Comparison of ENCODE assay signal across 22 cellular contexts in the genomic region with DNA sequence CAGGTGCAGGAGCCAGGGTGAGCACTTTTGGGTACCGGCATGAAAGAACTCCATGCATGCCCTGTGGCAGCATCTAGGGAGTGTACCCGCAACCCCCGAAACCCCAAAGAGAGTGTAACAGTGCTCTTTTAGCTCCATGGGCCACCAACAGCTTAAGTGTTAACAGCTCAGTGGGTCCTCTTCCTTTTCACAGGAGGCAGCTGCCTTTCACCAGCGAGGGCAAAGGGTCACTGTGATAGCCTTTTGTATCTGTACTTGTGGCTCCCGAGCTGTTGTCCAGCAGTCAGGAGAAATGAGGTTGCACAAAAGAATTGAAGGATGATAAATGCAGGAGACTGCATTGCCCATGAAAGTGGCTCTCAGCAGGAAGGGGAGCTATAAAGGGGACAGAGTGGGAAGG.
DNase-seq lines count a peak whose midpoint lies in the region; ATAC-seq, FAIRE-seq and TF ChIP-seq lines count a peak whose summit lies in the region.
"Had no signal": no experiment of that assay in that cellular context is flagged by ENCODE, and none has a peak within 500 bp of the region (broad histone marks: within the 10 kb centered on the region; RNA-seq: fewer than 3 reads in every experiment).

No MANE protein-coding gene starts in this region.

- no peak for TF ChIP-seq CTCF in WTC11 (IDR thresholded peaks at IDR 0.05)
- no peak for TF ChIP-seq CTCF in H1 (IDR thresholded peaks at IDR 0.05; ENCODE audit: control extremely low read depth in 1 of 3, insufficient read depth in 1 of 3, low read depth in 1 of 3, low read length in 3 of 3)
- no peak for TF ChIP-seq CTCF in neural progenitor cell (IDR thresholded peaks at IDR 0.05)

- no peak for FAIRE-seq in H1 (lab: Jason Lieb, UNC)
- FAIRE-seq: A204.1, G401.6 had no signal

- H2BK5ac ChIP-seq in H1 (ENCODE audit: low read depth, low read length): no peak overlapping the region

- intact Hi-C loops in aorta (cut with DNase I): no loop called here

- H3K9me3 Mint-ChIP-seq in WTC11: peaks cover 12% of the 10 kb centered on the region
- peaks cover 2% of the 10 kb centered on the region for H3K9me3 Mint-ChIP-seq in neural progenitor cell
- no peaks in the 10 kb centered on the region for H3K9me3 Mint-ChIP-seq in activated T-cell treated with anti-CD3 and anti-CD28 coated beads, Interleukin-2, amount 50 U/mL, for 4 hours
- H3K9me3 Mint-ChIP-seq: CD8-positive, alpha-beta T cell had no signal

- no peak for TF ChIP-seq POLR2A in H1 (IDR thresholded peaks at IDR 0.05; ENCODE audit: control extremely low read depth in 1 of 2, low read depth in 2 of 2, low read length in 2 of 2)

- H4K20me1 ChIP-seq in H1 (replicated peaks in 1 of 2; ENCODE audit: control insufficient read depth in 1 of 2, insufficient read depth in 2 of 2, low read length in 2 of 2): no peaks in the 10 kb centered on the region
- no peaks in the 10 kb centered on the region for H4K20me1 ChIP-seq in neural progenitor cell (ENCODE audit: low read depth)
- H4K20me1 ChIP-seq: BLaER1 had no signal

- H3K4me1 Mint-ChIP-seq in WTC11: peaks cover 24% of the 10 kb centered on the region
- peaks cover 10% of the 10 kb centered on the region for H3K4me1 Mint-ChIP-seq in neural progenitor cell
- H3K4me1 Mint-ChIP-seq in activated T-cell treated with anti-CD3 and anti-CD28 coated beads, Interleukin-2, amount 50 U/mL, for 4 hours (ENCODE audit: low read depth): no peaks in the 10 kb centered on the region
- H3K4me1 Mint-ChIP-seq: B cell; CD4-positive, CD25-positive, alpha-beta regulatory T cell had no signal

- no peaks in the 10 kb centered on the region for H3K79me1 ChIP-seq in H1 (ENCODE audit: low read depth, low read length)

- no peak overlapping the region for H3K9ac ChIP-seq in HUES48 (ENCODE audit: low read depth, low read length)
- H3K9ac ChIP-seq in H1 (replicated peaks in 1 of 4; ENCODE audit: extremely low read depth in 1 of 4, low read depth in 3 of 4, low read length in 3 of 4): no peak overlapping the region
- H3K9ac ChIP-seq in neural progenitor cell: no peak overlapping the region
- H3K9ac ChIP-seq: BLaER1 had no signal

- H3K14ac ChIP-seq in H1 (ENCODE audit: insufficient read length): no peak overlapping the region

- H3F3A ChIP-seq in neural progenitor cell (ENCODE audit: low read depth): peaks cover 10% of the 10 kb centered on the region

- WGBS in H1 (ENCODE audit: extremely low coverage in 1 of 2, insufficient coverage in 1 of 2, insufficient read length in 1 of 2, insufficient replicate concordance in 2 of 2, low coverage in 1 of 2, low lambda C conversion rate in 2 of 2, missing lambda C conversion rate in 1 of 2), 2 experiments: 86% methylated on average over 5 of the region's 5 CpGs; no CpG with 5 or more reads in 1 of the 2 experiments
- 90 to 93% methylated on average over 5 of the region's 5 CpGs for WGBS in aorta, 2 donors

- H4K91ac ChIP-seq in H1 (replicated peaks; ENCODE audit: insufficient read length, low read length): no peak overlapping the region

- H2BK12ac ChIP-seq in H1 (ENCODE audit: low read depth, low read length): 0 out of 2 replicates have a peak overlapping the region, but pooled peaks have one; percentile 4

- H3K27me3 ChIP-seq in HUES48 (ENCODE audit: control insufficient read depth, insufficient read depth, low read length): no peaks in the 10 kb centered on the region
- H3K27me3 ChIP-seq in H1 (replicated peaks in 1 of 4; ENCODE audit: control insufficient read depth in 3 of 4, extremely low read depth in 1 of 4, insufficient read depth in 3 of 4, low read length in 3 of 4): no peaks in the 10 kb centered on the region
- no peaks in the 10 kb centered on the region for H3K27me3 ChIP-seq in neural progenitor cell
- peaks cover 0 to 2% of the 10 kb centered on the region in 2 donors for H3K27me3 ChIP-seq in aorta (ENCODE audit: control insufficient read depth in 1 of 2, insufficient read depth in 2 of 2, low read length in 1 of 2)
- H3K27me3 ChIP-seq: BLaER1 had no signal

- H3K4me1 ChIP-seq in HUES48 (ENCODE audit: control insufficient read depth, insufficient read depth, low read length) (peaks cover 10% of the 10 kb centered on the region), H1 (replicated peaks in 1 of 4; ENCODE audit: control insufficient read depth in 3 of 4, insufficient read depth in 4 of 4, low read length in 3 of 4) (peaks cover 0 to 3% (median under 1%) of the 10 kb centered on the region in 4 experiments; a peak in 4 of 7 replicates), neural progenitor cell (peaks cover 10% of the 10 kb centered on the region), aorta (ENCODE audit: control insufficient read depth in 1 of 2, insufficient read depth in 2 of 2, low read length in 2 of 2) (no peaks in the 10 kb centered on the region)
- H3K4me1 ChIP-seq: BLaER1, Caco-2 had no signal

- POLR2A ChIA-PET in WTC11 (lab: Charles Lee) (no interaction called here), H1 (lab: Charles Lee; ENCODE audit: partially characterized antibody) (no interaction called here)

- H3K9me3 ChIP-seq in HUES48 (ENCODE audit: control insufficient read depth, insufficient read depth, low read length): no peaks in the 10 kb centered on the region
- no peaks in the 10 kb centered on the region for H3K9me3 ChIP-seq in H1 (ENCODE audit: insufficient read depth in 2 of 2, low read depth in 1 of 2, low read length in 1 of 2)
- H3K9me3 ChIP-seq in neural progenitor cell (ENCODE audit: low read depth): no peaks in the 10 kb centered on the region
- H3K9me3 ChIP-seq in aorta (ENCODE audit: control insufficient read depth, low read length): no peaks in the 10 kb centered on the region
- H3K9me3 ChIP-seq: BLaER1, Caco-2 had no signal

- ATAC-seq in WTC11 (peak; percentile 67), aorta (ENCODE audit: low FRiP score) (no peak)
- ATAC-seq in activated T-cell treated with anti-CD3 and anti-CD28 coated beads, Interleukin-2, amount 50 U/mL, for 4 hours: no peak
- ATAC-seq: CD8-positive, alpha-beta T cell had no signal

- H3K27ac ChIP-seq in HUES48 (ENCODE audit: low read depth, low read length) (peak overlapping the region; percentile 15), H1 (ENCODE audit: low read depth, low read length) (no peak overlapping the region), neural progenitor cell (no peak overlapping the region), aorta (ENCODE audit: low read depth in 1 of 2, low read length in 2 of 2) (no peak overlapping the region)
- H3K27ac ChIP-seq: 22Rv1, BLaER1, C4-2B had no signal

- H2AFZ ChIP-seq in H1 (ENCODE audit: low read length): peak overlapping the region; percentile 31; the same call in 1 of the 2 replicates
- H2AFZ ChIP-seq in neural progenitor cell (replicated peaks): no peak overlapping the region

- no peaks in the 10 kb centered on the region for H3K23me2 ChIP-seq in H1 (ENCODE audit: low read depth, low read length)

- no peak overlapping the region for H2BK120ac ChIP-seq in H1 (replicated peaks; ENCODE audit: low read depth, low read length)

- H3K27me3 Mint-ChIP-seq in WTC11 (ENCODE audit: low read depth): no peaks in the 10 kb centered on the region
- no peaks in the 10 kb centered on the region for H3K27me3 Mint-ChIP-seq in neural progenitor cell (ENCODE audit: insufficient read depth, low read depth)
- no peaks in the 10 kb centered on the region for H3K27me3 Mint-ChIP-seq in activated T-cell treated with anti-CD3 and anti-CD28 coated beads, Interleukin-2, amount 50 U/mL, for 4 hours (ENCODE audit: low read depth)
- H3K27me3 Mint-ChIP-seq: B cell; CD4-positive, CD25-positive, alpha-beta regulatory T cell had no signal

- H3K36me3 Mint-ChIP-seq in WTC11: peaks cover 9% of the 10 kb centered on the region
- no peaks in the 10 kb centered on the region for H3K36me3 Mint-ChIP-seq in neural progenitor cell
- no peaks in the 10 kb centered on the region for H3K36me3 Mint-ChIP-seq in activated T-cell treated with anti-CD3 and anti-CD28 coated beads, Interleukin-2, amount 50 U/mL, for 4 hours (ENCODE audit: insufficient read depth)
- H3K36me3 Mint-ChIP-seq: CD4-positive, CD25-positive, alpha-beta regulatory T cell; CD8-positive, alpha-beta T cell had no signal

- DNase-seq in WTC11 (ENCODE audit: low spot score) (no peak), H1 (ENCODE audit: low read depth in 1 of 2, low spot score in 2 of 2) (no peak), neural progenitor cell (ENCODE audit: low spot score) (peak; percentile 59), HPDE6-E6E7 (ENCODE audit: extremely low spot score) (no peak), aorta (no peak), SW 1271 (lab: John Stamatoyannopoulos, UW) (no peak)
- no peak for DNase-seq in activated T-cell treated with anti-CD3 and anti-CD28 coated beads, Interleukin-2, amount 50 U/mL, for 4 hours
- DNase-seq: Caco-2; CD4-positive, CD25-positive, alpha-beta regulatory T cell; CD8-positive, alpha-beta T cell; DMS153; DND-41; GOT3; H7; HCEC 1CT had no signal

- no peak overlapping the region for H2AK5ac ChIP-seq in H1 (ENCODE audit: low read depth, low read length)

- H3K79me2 ChIP-seq in H1 (ENCODE audit: control insufficient read depth in 1 of 2, insufficient read depth in 2 of 2, low read length in 2 of 2) (no peaks in the 10 kb centered on the region), neural progenitor cell (ENCODE audit: low read depth) (no peaks in the 10 kb centered on the region)

- no peak for TF ChIP-seq RAD21 in H1 (IDR thresholded peaks at IDR 0.05 in 1 of 2, conservative IDR thresholded peaks at IDR 0.05 in 1 of 2; ENCODE audit: low read depth in 2 of 2, low read length in 2 of 2)

- no peak overlapping the region for H3K18ac ChIP-seq in H1 (ENCODE audit: extremely low read depth, low read length)

- no peak overlapping the region for H3K4ac ChIP-seq in H1 (replicated peaks; ENCODE audit: insufficient read length, low read depth, low read length)

- H3K27ac Mint-ChIP-seq in WTC11 (no peak overlapping the region), neural progenitor cell (no peak overlapping the region)
- H3K27ac Mint-ChIP-seq: B cell; CD4-positive, CD25-positive, alpha-beta regulatory T cell; CD8-positive, alpha-beta T cell had no signal

- H2BK15ac ChIP-seq in H1 (ENCODE audit: low read length): no peak overlapping the region

- no peak overlapping the region for H3K4me2 ChIP-seq in H1 (ENCODE audit: insufficient read depth in 1 of 2, low read depth in 2 of 2, low read length in 2 of 2)
- peak overlapping the region; percentile 11 for H3K4me2 ChIP-seq in neural progenitor cell
- H3K4me2 ChIP-seq: BLaER1 had no signal

- H3K4me3 ChIP-seq in HUES48 (ENCODE audit: low read depth, low read length): no peak overlapping the region
- H3K4me3 ChIP-seq in H1 (ENCODE audit: extremely low read depth in 1 of 4, insufficient read depth in 2 of 4, low read depth in 3 of 4, low read length in 4 of 4): no peak overlapping the region
- no peak overlapping the region for H3K4me3 ChIP-seq in neural progenitor cell
- H3K4me3 ChIP-seq in aorta (ENCODE audit: low read length in 2 of 2): no peak overlapping the region
- H3K4me3 ChIP-seq: BLaER1 had no signal

- CTCF ChIA-PET in WTC11 (lab: Charles Lee) (no interaction called here), H1 (lab: Charles Lee; ENCODE audit: partially characterized antibody) (interaction anchor here (0.6 to 1.6 kb wide), 3 partner anchors 22 to 938 kb away, joined by 3 to 7 read pairs (median 4); no protein-coding TSS in a partner anchor)

- TF ChIP-seq EP300 in H1 (IDR thresholded peaks at IDR 0.05; ENCODE audit: borderline replicate concordance in 1 of 2, low read depth in 2 of 2, low read length in 2 of 2): no peak

- no peak overlapping the region for H4K5ac ChIP-seq in H1 (ENCODE audit: insufficient read length, low read depth, low read length)

- H3K4me3 Mint-ChIP-seq in WTC11 (no peak overlapping the region), neural progenitor cell (no peak overlapping the region)
- no peak overlapping the region for H3K4me3 Mint-ChIP-seq in activated T-cell treated with anti-CD3 and anti-CD28 coated beads, Interleukin-2, amount 50 U/mL, for 4 hours
- H3K4me3 Mint-ChIP-seq: B cell; CD4-positive, CD25-positive, alpha-beta regulatory T cell; CD8-positive, alpha-beta T cell had no signal

- H3K36me3 ChIP-seq in HUES48 (ENCODE audit: control insufficient read depth, insufficient read depth, low read length) (no peaks in the 10 kb centered on the region; the same call in 1 of the 2 replicates), H1 (ENCODE audit: control insufficient read depth in 2 of 4, insufficient read depth in 4 of 4, low read length in 3 of 4) (peaks cover 0 to 2% (median 0%) of the 10 kb centered on the region in 4 experiments; a peak in 1 of 8 replicates), neural progenitor cell (no peaks in the 10 kb centered on the region), aorta (ENCODE audit: control insufficient read depth in 1 of 2, insufficient read depth in 2 of 2, low read length in 1 of 2) (no peaks in the 10 kb centered on the region)
- H3K36me3 ChIP-seq: BLaER1 had no signal

- no peak overlapping the region for H2BK20ac ChIP-seq in H1 (ENCODE audit: low read length)

- H3K23ac ChIP-seq in H1 (ENCODE audit: insufficient read length): no peak overlapping the region

- H3K56ac ChIP-seq in H1 (replicated peaks; ENCODE audit: insufficient read length, low read depth, low read length): no peak overlapping the region

- H4K8ac ChIP-seq in H1 (ENCODE audit: extremely low read depth, insufficient read depth, low read length): peak overlapping the region; percentile 40; the same call in 1 of the 2 replicates
